ENCODE assay signal across 9 cellular contexts in genomic region chr10:19638173-19638872, GRCh38.
DNase-seq lines count a peak whose midpoint lies in the region; ATAC-seq and TF ChIP-seq lines count a peak whose summit lies in the region.
"Had no signal": no experiment of that assay in that cellular context is flagged by ENCODE, and none has a peak within 500 bp of the region (broad histone marks: within the 10 kb centered on the region; RNA-seq: fewer than 3 reads in every experiment).

No MANE protein-coding gene starts in this region.

- H3K27ac Mint-ChIP-seq in WTC11 = no peak overlapping the region

- no peaks in the 10 kb centered on the region for H3K79me2 ChIP-seq in smooth muscle cell (ENCODE audit: low read depth)

- H2AFZ ChIP-seq in smooth muscle cell (ENCODE audit: low read depth) = peak overlapping the region; percentile 46

- POLR2A ChIA-PET in WTC11 (lab: Charles Lee) = interaction anchor here (0.6 kb wide), 1 partner anchor 40 kb away, joined by 4 read pairs; no protein-coding TSS in a partner anchor

- CTCF ChIA-PET in WTC11 (lab: Charles Lee) = no interaction called here

- intact Hi-C loops in right cardiac atrium (cut with DNase I) = no loop called here

- H3F3A ChIP-seq in smooth muscle cell (ENCODE audit: low read depth) = no peaks in the 10 kb centered on the region

- H3K27me3 ChIP-seq in right cardiac atrium (ENCODE audit: control insufficient read depth, insufficient read depth) (no peaks in the 10 kb centered on the region), smooth muscle cell (ENCODE audit: low read depth) (no peaks in the 10 kb centered on the region)

- no peaks in the 10 kb centered on the region for H4K20me1 ChIP-seq in smooth muscle cell (ENCODE audit: low read depth)

- DNase-seq in H4 (ENCODE audit: low spot score) (peak; percentile 60), SKM-1 treated with dmso at 0.1 percent for 144 hours (lab: John Stamatoyannopoulos, UW; ENCODE audit: unreplicated experiment) (peak; percentile 48), right cardiac atrium (no peak), smooth muscle cell (lab: John Stamatoyannopoulos, UW; ENCODE audit: unreplicated experiment) (no peak), NCI-H82 (lab: John Stamatoyannopoulos, UW) (no peak), HUDEP-2 (lab: John Stamatoyannopoulos, UW; ENCODE audit: unreplicated experiment in 76 of 76) (no peak), WTC11 (ENCODE audit: low spot score) (no peak)
- DNase-seq: activated T-cell treated with anti-CD3 and anti-CD28 coated beads, Interleukin-2, amount 50 U/mL, for 48 hours had no signal

- H3K4me1 Mint-ChIP-seq in WTC11 = no peaks in the 10 kb centered on the region

- peak overlapping the region; percentile 80 for H3K4me2 ChIP-seq in smooth muscle cell

- H3K36me3 Mint-ChIP-seq in WTC11 = no peaks in the 10 kb centered on the region

- no peaks in the 10 kb centered on the region for H3K4me1 ChIP-seq in right cardiac atrium (ENCODE audit: control insufficient read depth, insufficient read depth, low read length)
- H3K4me1 ChIP-seq in smooth muscle cell (ENCODE audit: low read depth) = no peaks in the 10 kb centered on the region

- no peaks in the 10 kb centered on the region for H3K27me3 Mint-ChIP-seq in WTC11 (ENCODE audit: low read depth)

- peak overlapping the region; percentile 74 for H3K9ac ChIP-seq in smooth muscle cell (ENCODE audit: low read depth)

- H3K9me3 ChIP-seq in right cardiac atrium (ENCODE audit: control insufficient read depth, low read length) = no peaks in the 10 kb centered on the region
- no peaks in the 10 kb centered on the region for H3K9me3 ChIP-seq in smooth muscle cell (replicated peaks; ENCODE audit: low read depth)

- no peaks in the 10 kb centered on the region for H3K36me3 ChIP-seq in smooth muscle cell (ENCODE audit: low read depth)

- H3K4me3 Mint-ChIP-seq in WTC11 = no peak overlapping the region

- H3K4me3 ChIP-seq in right cardiac atrium (ENCODE audit: low read length) (peak overlapping the region; percentile 35), smooth muscle cell (peak overlapping the region; percentile 5)

- H3K27ac ChIP-seq in right cardiac atrium (ENCODE audit: low read length) = no peak overlapping the region
- H3K27ac ChIP-seq in smooth muscle cell (ENCODE audit: low read depth) = peak overlapping the region; percentile 97

- ATAC-seq in right cardiac atrium = peak; percentile 88 to 91
- no peak for ATAC-seq in HG02642 (IDR thresholded peaks at IDR 0.05; ENCODE audit: poor library complexity, unreplicated experiment)
- ATAC-seq in WTC11 = no peak

- TF ChIP-seq CTCF in smooth muscle cell (IDR thresholded peaks at IDR 0.05; ENCODE audit: borderline replicate concordance, insufficient read depth, poor library complexity, severe bottlenecking) = no peak
- TF ChIP-seq CTCF in WTC11 (IDR thresholded peaks at IDR 0.05) = no peak

- H3K9me3 Mint-ChIP-seq in WTC11 = peaks cover 4% of the 10 kb centered on the region; the same call in 1 of the 2 replicates

TF ChIP-seq in WTC11, 78 proteins besides CTCF, POLR2A, EP300 and RAD21 (continues in another document):
- no peak for TF ChIP-seq ATF2 (CRISPR knock-in tag; IDR thresholded peaks at IDR 0.05; ENCODE audit: borderline replicate concordance, low read depth)
- TF ChIP-seq ZNF671 (CRISPR knock-in tag; IDR thresholded peaks at IDR 0.05) = no peak
- no peak for TF ChIP-seq ZNF396 (CRISPR knock-in tag; IDR thresholded peaks at IDR 0.05; ENCODE audit: borderline replicate concordance)
- no peak for TF ChIP-seq PRRX2 (CRISPR knock-in tag; IDR thresholded peaks at IDR 0.05)
- no peak for TF ChIP-seq ATF1 (CRISPR knock-in tag; IDR thresholded peaks at IDR 0.05)
- TF ChIP-seq GTF2I (CRISPR knock-in tag; conservative IDR thresholded peaks at IDR 0.05) = no peak
- TF ChIP-seq HMGXB4 (CRISPR knock-in tag; IDR thresholded peaks at IDR 0.05) = no peak
- no peak for TF ChIP-seq PRDM15 (CRISPR knock-in tag; IDR thresholded peaks at IDR 0.05)
- TF ChIP-seq GABPB1 (CRISPR knock-in tag; IDR thresholded peaks at IDR 0.05) = no peak
- TF ChIP-seq FOXP4 (CRISPR knock-in tag; IDR thresholded peaks at IDR 0.05) = no peak
- TF ChIP-seq GRHL2 (CRISPR knock-in tag; IDR thresholded peaks at IDR 0.05; ENCODE audit: insufficient replicate concordance, severe bottlenecking) = no peak

Comparison
In these comparisons a context has a peak if more than half of its experiments do, and no peak if none do; other contexts are left out.
1. DNase-seq: peak in H4 (single experiment) and SKM-1 treated with dmso at 0.1 percent for 144 hours (single experiment); none in right cardiac atrium (0 of 3), smooth muscle cell (single experiment), NCI-H82 (single experiment), HUDEP-2 (0 of 76) and WTC11 (single experiment).
2. ATAC-seq: peak in right cardiac atrium (2 of 2); none in HG02642 (single experiment) and WTC11 (single experiment).